1 cellular context compared by ENCODE assay signal in genomic region chr17:59964455-59965328, GRCh38.
TF ChIP-seq lines count a peak whose summit lies in the region.

A gene with protein sequence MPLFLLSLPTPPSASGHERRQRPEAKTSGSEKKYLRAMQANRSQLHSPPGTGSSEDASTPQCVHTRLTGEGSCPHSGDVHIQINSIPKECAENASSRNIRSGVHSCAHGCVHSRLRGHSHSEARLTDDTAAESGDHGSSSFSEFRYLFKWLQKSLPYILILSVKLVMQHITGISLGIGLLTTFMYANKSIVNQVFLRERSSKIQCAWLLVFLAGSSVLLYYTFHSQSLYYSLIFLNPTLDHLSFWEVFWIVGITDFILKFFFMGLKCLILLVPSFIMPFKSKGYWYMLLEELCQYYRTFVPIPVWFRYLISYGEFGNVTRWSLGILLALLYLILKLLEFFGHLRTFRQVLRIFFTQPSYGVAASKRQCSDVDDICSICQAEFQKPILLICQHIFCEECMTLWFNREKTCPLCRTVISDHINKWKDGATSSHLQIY (minus strand): TSS chr17:59964740. CDS start chr17:59964663, 77 bp downstream.

TF ChIP-seq in HepG2, 621 proteins besides CTCF, POLR2A, EP300 and RAD21 (continued from another document and continues in another):
- no peak for TF ChIP-seq HNF1A (IDR thresholded peaks at IDR 0.05; ENCODE audit: low read depth)
- TF ChIP-seq HNF1A (CRISPR knock-in tag; IDR thresholded peaks at IDR 0.05; ENCODE audit: borderline replicate concordance) = no peak
- no peak for TF ChIP-seq ZNF562 (CRISPR knock-in tag; IDR thresholded peaks at IDR 0.05; ENCODE audit: borderline replicate concordance)
- peak; percentile 52; the same call in 1 of the 2 replicates for TF ChIP-seq TBX3 (IDR thresholded peaks at IDR 0.05; ENCODE audit: borderline replicate concordance)
- TF ChIP-seq HMG20A (CRISPR knock-in tag; IDR thresholded peaks at IDR 0.05; ENCODE audit: borderline replicate concordance) = no peak; the same call in 1 of the 2 replicates
- TF ChIP-seq ZSCAN22 (CRISPR knock-in tag; IDR thresholded peaks at IDR 0.05) = peak; percentile 58; the same call in 1 of the 2 replicates
- TF ChIP-seq PBX3 (CRISPR knock-in tag; IDR thresholded peaks at IDR 0.05; ENCODE audit: borderline replicate concordance) = no peak
- TF ChIP-seq MNT (IDR thresholded peaks at IDR 0.05) = no peak
- no peak; the same call in 1 of the 2 replicates for TF ChIP-seq ZNF598 (CRISPR knock-in tag; IDR thresholded peaks at IDR 0.05; ENCODE audit: borderline replicate concordance)
- TF ChIP-seq FOXK1 (CRISPR knock-in tag; IDR thresholded peaks at IDR 0.05; ENCODE audit: borderline replicate concordance, low read depth) = no peak
- TF ChIP-seq TEAD2 (CRISPR knock-in tag; IDR thresholded peaks at IDR 0.05) = no peak
- peak; percentile 61; the same call in 1 of the 2 replicates for TF ChIP-seq ZSCAN25 (CRISPR knock-in tag; IDR thresholded peaks at IDR 0.05)
- TF ChIP-seq, protein P1, sequence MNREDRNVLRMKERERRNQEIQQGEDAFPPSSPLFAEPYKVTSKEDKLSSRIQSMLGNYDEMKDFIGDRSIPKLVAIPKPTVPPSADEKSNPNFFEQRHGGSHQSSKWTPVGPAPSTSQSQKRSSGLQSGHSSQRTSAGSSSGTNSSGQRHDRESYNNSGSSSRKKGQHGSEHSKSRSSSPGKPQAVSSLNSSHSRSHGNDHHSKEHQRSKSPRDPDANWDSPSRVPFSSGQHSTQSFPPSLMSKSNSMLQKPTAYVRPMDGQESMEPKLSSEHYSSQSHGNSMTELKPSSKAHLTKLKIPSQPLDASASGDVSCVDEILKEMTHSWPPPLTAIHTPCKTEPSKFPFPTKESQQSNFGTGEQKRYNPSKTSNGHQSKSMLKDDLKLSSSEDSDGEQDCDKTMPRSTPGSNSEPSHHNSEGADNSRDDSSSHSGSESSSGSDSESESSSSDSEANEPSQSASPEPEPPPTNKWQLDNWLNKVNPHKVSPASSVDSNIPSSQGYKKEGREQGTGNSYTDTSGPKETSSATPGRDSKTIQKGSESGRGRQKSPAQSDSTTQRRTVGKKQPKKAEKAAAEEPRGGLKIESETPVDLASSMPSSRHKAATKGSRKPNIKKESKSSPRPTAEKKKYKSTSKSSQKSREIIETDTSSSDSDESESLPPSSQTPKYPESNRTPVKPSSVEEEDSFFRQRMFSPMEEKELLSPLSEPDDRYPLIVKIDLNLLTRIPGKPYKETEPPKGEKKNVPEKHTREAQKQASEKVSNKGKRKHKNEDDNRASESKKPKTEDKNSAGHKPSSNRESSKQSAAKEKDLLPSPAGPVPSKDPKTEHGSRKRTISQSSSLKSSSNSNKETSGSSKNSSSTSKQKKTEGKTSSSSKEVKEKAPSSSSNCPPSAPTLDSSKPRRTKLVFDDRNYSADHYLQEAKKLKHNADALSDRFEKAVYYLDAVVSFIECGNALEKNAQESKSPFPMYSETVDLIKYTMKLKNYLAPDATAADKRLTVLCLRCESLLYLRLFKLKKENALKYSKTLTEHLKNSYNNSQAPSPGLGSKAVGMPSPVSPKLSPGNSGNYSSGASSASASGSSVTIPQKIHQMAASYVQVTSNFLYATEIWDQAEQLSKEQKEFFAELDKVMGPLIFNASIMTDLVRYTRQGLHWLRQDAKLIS (CRISPR knock-in tag; IDR thresholded peaks at IDR 0.05) = peak; percentile 64; the same call in 1 of the 2 replicates
- no peak for TF ChIP-seq TBP (CRISPR knock-in tag; IDR thresholded peaks at IDR 0.05)
- peak; percentile 50; the same call in 1 of the 2 replicates for TF ChIP-seq KLF6 (CRISPR knock-in tag; IDR thresholded peaks at IDR 0.05)
- peak; percentile 20 for TF ChIP-seq MAZ (IDR thresholded peaks at IDR 0.05; ENCODE audit: borderline replicate concordance, low read depth, low read length)
- TF ChIP-seq MAZ (CRISPR knock-in tag; IDR thresholded peaks at IDR 0.05; ENCODE audit: low read depth) = peak; percentile 81; the same call in 1 of the 2 replicates
- TF ChIP-seq, protein P2, sequence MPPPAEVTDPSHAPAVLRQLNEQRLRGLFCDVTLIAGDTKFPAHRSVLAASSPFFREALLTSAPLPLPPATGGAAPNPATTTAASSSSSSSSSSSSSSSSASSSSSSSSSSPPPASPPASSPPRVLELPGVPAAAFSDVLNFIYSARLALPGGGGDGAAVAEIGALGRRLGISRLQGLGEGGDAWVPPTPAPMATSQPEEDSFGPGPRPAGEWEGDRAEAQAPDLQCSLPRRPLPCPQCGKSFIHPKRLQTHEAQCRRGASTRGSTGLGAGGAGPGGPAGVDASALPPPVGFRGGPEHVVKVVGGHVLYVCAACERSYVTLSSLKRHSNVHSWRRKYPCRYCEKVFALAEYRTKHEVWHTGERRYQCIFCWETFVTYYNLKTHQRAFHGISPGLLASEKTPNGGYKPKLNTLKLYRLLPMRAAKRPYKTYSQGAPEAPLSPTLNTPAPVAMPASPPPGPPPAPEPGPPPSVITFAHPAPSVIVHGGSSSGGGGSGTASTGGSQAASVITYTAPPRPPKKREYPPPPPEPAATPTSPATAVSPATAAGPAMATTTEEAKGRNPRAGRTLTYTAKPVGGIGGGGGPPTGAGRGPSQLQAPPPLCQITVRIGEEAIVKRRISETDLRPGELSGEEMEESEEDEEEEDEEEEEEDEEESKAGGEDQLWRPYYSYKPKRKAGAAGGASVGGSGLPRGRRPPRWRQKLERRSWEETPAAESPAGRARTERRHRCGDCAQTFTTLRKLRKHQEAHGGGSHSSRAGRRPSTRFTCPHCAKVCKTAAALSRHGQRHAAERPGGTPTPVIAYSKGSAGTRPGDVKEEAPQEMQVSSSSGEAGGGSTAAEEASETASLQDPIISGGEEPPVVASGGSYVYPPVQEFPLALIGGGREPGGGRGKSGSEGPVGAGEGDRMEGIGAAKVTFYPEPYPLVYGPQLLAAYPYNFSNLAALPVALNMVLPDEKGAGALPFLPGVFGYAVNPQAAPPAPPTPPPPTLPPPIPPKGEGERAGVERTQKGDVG (CRISPR knock-in tag; IDR thresholded peaks at IDR 0.05; ENCODE audit: borderline replicate concordance) = no peak
- TF ChIP-seq ZNF850 (CRISPR knock-in tag; conservative IDR thresholded peaks at IDR 0.05) = no peak
- no peak for TF ChIP-seq ZNF468 (CRISPR knock-in tag; IDR thresholded peaks at IDR 0.05)
- no peak; the same call in 1 of the 2 replicates for TF ChIP-seq FOXJ3 (CRISPR knock-in tag; IDR thresholded peaks at IDR 0.05; ENCODE audit: borderline replicate concordance)
- TF ChIP-seq ZNF878 (CRISPR knock-in tag; IDR thresholded peaks at IDR 0.05) = peak; percentile 55; the same call in 1 of the 2 replicates
- TF ChIP-seq MIER2 (CRISPR knock-in tag; IDR thresholded peaks at IDR 0.05) = no peak
- no peak for TF ChIP-seq PHF21A (CRISPR knock-in tag; IDR thresholded peaks at IDR 0.05)
- TF ChIP-seq U2AF2 (IDR thresholded peaks at IDR 0.05; ENCODE audit: low read depth, low read length) = no peak
- TF ChIP-seq ZNF713 (CRISPR knock-in tag; IDR thresholded peaks at IDR 0.05) = no peak
- no peak; the same call in 1 of the 2 replicates for TF ChIP-seq GTF2F1 (IDR thresholded peaks at IDR 0.05; ENCODE audit: low read length)
- no peak; the same call in 1 of the 2 replicates for TF ChIP-seq HBP1 (CRISPR knock-in tag; IDR thresholded peaks at IDR 0.05; ENCODE audit: low read depth)
- TF ChIP-seq CSRNP1 (CRISPR knock-in tag; IDR thresholded peaks at IDR 0.05) = no peak
- TF ChIP-seq ZNF224 (CRISPR knock-in tag; IDR thresholded peaks at IDR 0.05) = no peak
- no peak for TF ChIP-seq ZNF101 (CRISPR knock-in tag; IDR thresholded peaks at IDR 0.05; ENCODE audit: borderline replicate concordance, low read depth)
- no peak; the same call in 1 of the 2 replicates for TF ChIP-seq ZNF460 (CRISPR knock-in tag; IDR thresholded peaks at IDR 0.05; ENCODE audit: borderline replicate concordance)
- TF ChIP-seq YY1 (IDR thresholded peaks at IDR 0.05; ENCODE audit: insufficient read depth, insufficient replicate concordance, low read depth, low read length) = peak; percentile 68
- peak; percentile 78; the same call in 1 of the 2 replicates for TF ChIP-seq KAT7 (CRISPR knock-in tag; IDR thresholded peaks at IDR 0.05; ENCODE audit: borderline replicate concordance)
- TF ChIP-seq, protein P3, sequence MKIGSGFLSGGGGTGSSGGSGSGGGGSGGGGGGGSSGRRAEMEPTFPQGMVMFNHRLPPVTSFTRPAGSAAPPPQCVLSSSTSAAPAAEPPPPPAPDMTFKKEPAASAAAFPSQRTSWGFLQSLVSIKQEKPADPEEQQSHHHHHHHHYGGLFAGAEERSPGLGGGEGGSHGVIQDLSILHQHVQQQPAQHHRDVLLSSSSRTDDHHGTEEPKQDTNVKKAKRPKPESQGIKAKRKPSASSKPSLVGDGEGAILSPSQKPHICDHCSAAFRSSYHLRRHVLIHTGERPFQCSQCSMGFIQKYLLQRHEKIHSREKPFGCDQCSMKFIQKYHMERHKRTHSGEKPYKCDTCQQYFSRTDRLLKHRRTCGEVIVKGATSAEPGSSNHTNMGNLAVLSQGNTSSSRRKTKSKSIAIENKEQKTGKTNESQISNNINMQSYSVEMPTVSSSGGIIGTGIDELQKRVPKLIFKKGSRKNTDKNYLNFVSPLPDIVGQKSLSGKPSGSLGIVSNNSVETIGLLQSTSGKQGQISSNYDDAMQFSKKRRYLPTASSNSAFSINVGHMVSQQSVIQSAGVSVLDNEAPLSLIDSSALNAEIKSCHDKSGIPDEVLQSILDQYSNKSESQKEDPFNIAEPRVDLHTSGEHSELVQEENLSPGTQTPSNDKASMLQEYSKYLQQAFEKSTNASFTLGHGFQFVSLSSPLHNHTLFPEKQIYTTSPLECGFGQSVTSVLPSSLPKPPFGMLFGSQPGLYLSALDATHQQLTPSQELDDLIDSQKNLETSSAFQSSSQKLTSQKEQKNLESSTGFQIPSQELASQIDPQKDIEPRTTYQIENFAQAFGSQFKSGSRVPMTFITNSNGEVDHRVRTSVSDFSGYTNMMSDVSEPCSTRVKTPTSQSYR (CRISPR knock-in tag; IDR thresholded peaks at IDR 0.05; ENCODE audit: borderline replicate concordance) = no peak; the same call in 1 of the 2 replicates
- no peak for TF ChIP-seq NONO (IDR thresholded peaks at IDR 0.05)
- peak; percentile 87 for TF ChIP-seq NONO (CRISPR knock-in tag; conservative IDR thresholded peaks at IDR 0.05)
